Comparison of ENCODE assay signal across 8 cellular contexts in genomic region chr4:76504613-76505465, GRCh38.
A peak's percentile ranks its signal among the peaks of the same experiment; 100 is the strongest.
DNase-seq lines count a peak whose midpoint lies in the region; ATAC-seq and TF ChIP-seq lines count a peak whose summit lies in the region.

No MANE protein-coding gene starts in this region.

- no peak overlapping the region for H3K4me3 ChIP-seq in Jurkat, Clone E6-1 (ENCODE audit: low read length)
- no peak overlapping the region for H3K4me3 ChIP-seq in fibroblast of the aortic adventitia (ENCODE audit: low read depth, low read length)

- DNase-seq in NCI-H1417 (lab: John Stamatoyannopoulos, UW) (peak; percentile 11 to 79 (median 64)), NCI-H1417 treated with DMSO at 0.1 percent for 48 hours (lab: John Stamatoyannopoulos, UW) (no peak), SK-N-DZ (ENCODE audit: low spot score) (peak; percentile 38), fibroblast of the aortic adventitia (ENCODE audit: low read depth) (peak; percentile 80), pulmonary artery endothelial cell (ENCODE audit: low read depth, low spot score) (peak; percentile 17)
- DNase-seq in Jurkat, Clone E6-1 (ENCODE audit: low read depth, low spot score), result peak; percentile 48

- peak; percentile 58 for TF ChIP-seq CTCF in fibroblast of the aortic adventitia (IDR thresholded peaks at IDR 0.05; ENCODE audit: insufficient read depth, low read length)

- ATAC-seq in HG03097 (IDR thresholded peaks at IDR 0.05; ENCODE audit: low FRiP score, unreplicated experiment) (no peak), GM21515 (IDR thresholded peaks at IDR 0.05; ENCODE audit: unreplicated experiment) (no peak)
